In the genomic region with DNA sequence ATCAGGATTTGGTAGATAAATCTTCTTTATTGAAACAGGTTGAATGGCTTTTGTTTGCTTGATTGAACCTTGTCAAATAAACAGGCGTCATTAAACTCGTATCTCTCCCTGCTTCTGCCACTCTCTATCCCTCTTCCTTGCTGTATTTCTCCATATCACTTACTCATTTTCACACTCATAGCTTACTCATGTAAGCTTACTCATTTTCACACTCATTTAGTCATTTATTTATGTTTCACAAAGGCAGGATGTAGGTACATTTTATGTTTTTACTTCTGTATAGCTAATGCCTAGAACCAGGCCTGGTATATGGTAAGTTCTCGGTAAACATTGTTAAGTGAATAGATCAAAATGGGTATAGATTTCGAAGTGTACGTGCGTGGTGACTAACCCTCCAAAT, we compare ENCODE assay signal across 16 cellular contexts.
DNase-seq lines count a peak whose midpoint lies in the region; ATAC-seq lines count a peak whose summit lies in the region.
"Had no signal": no experiment of that assay in that cellular context is flagged by ENCODE, and none has a peak within 500 bp of the region (broad histone marks: within the 10 kb centered on the region; RNA-seq: fewer than 3 reads in every experiment).

No MANE protein-coding gene starts in this region.

- H3K27ac ChIP-seq in epithelial cell of prostate (peak overlapping the region; percentile 50), Karpas-422 (ENCODE audit: low read length) (no peak overlapping the region)
- H3K27ac ChIP-seq: 22Rv1, KMS-11 had no signal

- no peak overlapping the region for H3K27ac Mint-ChIP-seq in stimulated activated naive CD8-positive, alpha-beta T cell treated with anti-CD3 and anti-CD28 coated beads, Interleukin-15, amount 100 ng/mL, for 72 hours
- H3K27ac Mint-ChIP-seq: B cell; CD4-positive, CD25-positive, alpha-beta regulatory T cell had no signal

- H3K36me3 ChIP-seq in Karpas-422 (ENCODE audit: insufficient read depth, low read length): no peaks in the 10 kb centered on the region
- H3K36me3 ChIP-seq: MG63 had no signal

- no peak overlapping the region for H3K4me3 Mint-ChIP-seq in stimulated activated naive CD8-positive, alpha-beta T cell treated with anti-CD3 and anti-CD28 coated beads, Interleukin-15, amount 100 ng/mL, for 72 hours
- H3K4me3 Mint-ChIP-seq: B cell; CD4-positive, CD25-positive, alpha-beta regulatory T cell had no signal

- no peaks in the 10 kb centered on the region for H4K20me1 ChIP-seq in Karpas-422 (ENCODE audit: insufficient read depth, low read depth, low read length)

- H3K4me1 ChIP-seq in Karpas-422 (ENCODE audit: low read length): no peaks in the 10 kb centered on the region

- no peak overlapping the region for H3K9ac ChIP-seq in Karpas-422 (ENCODE audit: low read length)
- H3K9ac ChIP-seq: KMS-11 had no signal

- no peak overlapping the region for H3K4me3 ChIP-seq in Karpas-422 (ENCODE audit: low read length)
- H3K4me3 ChIP-seq: MG63 had no signal

- DNase-seq in activated CD4-positive, CD25-positive, alpha-beta regulatory T cell treated with anti-CD3 and anti-CD28 coated beads, Interleukin-2, amount 50 U/mL, for 72 hours: no peak
- no peak for DNase-seq in stimulated activated naive CD8-positive, alpha-beta T cell treated with anti-CD3 and anti-CD28 coated beads, Interleukin-15, amount 100 ng/mL, for 72 hours
- DNase-seq in stimulated activated naive CD8-positive, alpha-beta T cell treated with anti-CD3 and anti-CD28 coated beads, Interleukin-15, Interleukin-2, amounts not matched to agents 100 U/mL and 50 U/mL, for 24 hours: no peak
- DNase-seq in epithelial cell of prostate (ENCODE audit: low read depth, low spot score): peak; percentile 27
- DNase-seq in Karpas-422: no peak
- DNase-seq in activated naive CD4-positive, alpha-beta T cell treated with anti-CD3 and anti-CD28 coated beads, Interleukin-2, amount 50 U/mL, for 16 hours: no peak
- no peak for DNase-seq in stimulated activated CD8-positive, alpha-beta memory T cell treated with anti-CD3 and anti-CD28 coated beads, Interleukin-4, amount 100 ng/mL, for 48 hours
- DNase-seq: CD4-positive, CD25-positive, alpha-beta regulatory T cell; DMS53; MG63; NCI-H1092; NCI-H524 had no signal

- no peak overlapping the region for H3K4me2 ChIP-seq in Karpas-422 (ENCODE audit: low read depth, low read length, poor library complexity, severe bottlenecking)
- H3K4me2 ChIP-seq: KMS-11 had no signal

- H3K4me1 Mint-ChIP-seq in stimulated activated naive CD8-positive, alpha-beta T cell treated with anti-CD3 and anti-CD28 coated beads, Interleukin-15, amount 100 ng/mL, for 72 hours: peaks cover 13% of the 10 kb centered on the region
- H3K4me1 Mint-ChIP-seq: B cell; CD4-positive, CD25-positive, alpha-beta regulatory T cell had no signal

- H2AFZ ChIP-seq in Karpas-422 (ENCODE audit: low read length): no peak overlapping the region

- H3K9me2 ChIP-seq in Karpas-422 (replicated peaks; ENCODE audit: insufficient read depth, low read length): no peaks in the 10 kb centered on the region

- H3K27me3 Mint-ChIP-seq in stimulated activated naive CD8-positive, alpha-beta T cell treated with anti-CD3 and anti-CD28 coated beads, Interleukin-15, amount 100 ng/mL, for 72 hours: peaks cover 19% of the 10 kb centered on the region

- no peaks in the 10 kb centered on the region for H3K79me2 ChIP-seq in Karpas-422 (ENCODE audit: low read length)

- H3K27me3 ChIP-seq in Karpas-422 (ENCODE audit: low read length): no peaks in the 10 kb centered on the region
- H3K27me3 ChIP-seq: MG63 had no signal

- peak; percentile 44 to 58 for ATAC-seq in activated CD4-positive, CD25-positive, alpha-beta regulatory T cell treated with anti-CD3 and anti-CD28 coated beads, Interleukin-2, amount 50 U/mL, for 24 hours
- peak; percentile 72 for ATAC-seq in stimulated activated naive CD8-positive, alpha-beta T cell treated with anti-CD3 and anti-CD28 coated beads, Interleukin-15, amount 100 ng/mL, for 72 hours
- no peak for ATAC-seq in stimulated activated naive CD8-positive, alpha-beta T cell treated with anti-CD3 and anti-CD28 coated beads, Interleukin-15, Interleukin-2, amounts not matched to agents 100 U/mL and 50 U/mL, for 24 hours

- no peaks in the 10 kb centered on the region for H3K9me3 Mint-ChIP-seq in stimulated activated naive CD8-positive, alpha-beta T cell treated with anti-CD3 and anti-CD28 coated beads, Interleukin-15, amount 100 ng/mL, for 72 hours

- H3K9me3 ChIP-seq in Karpas-422 (ENCODE audit: low read length): no peaks in the 10 kb centered on the region
- H3K9me3 ChIP-seq: MG63 had no signal
